1 cellular context compared by ENCODE assay signal in genomic region chr12:96399081-96399918, GRCh38.
TF ChIP-seq lines count a peak whose summit lies in the region.

No MANE protein-coding gene starts in this region.

TF ChIP-seq in K562, 482 proteins besides CTCF, POLR2A, EP300 and RAD21 (continued from another document and continues in another):
- no peak for TF ChIP-seq PATZ1 (CRISPR knock-in tag; IDR thresholded peaks at IDR 0.05; ENCODE audit: borderline replicate concordance)
- no peak for TF ChIP-seq KAT8 (IDR thresholded peaks at IDR 0.05; ENCODE audit: low read depth)
- TF ChIP-seq TAF1 (IDR thresholded peaks at IDR 0.05; ENCODE audit: control insufficient read depth, extremely low read depth, insufficient read depth, low read length, severe bottlenecking), result peak; percentile 65
- no peak for TF ChIP-seq RBM15 (IDR thresholded peaks at IDR 0.05; ENCODE audit: insufficient read depth, low read length)
- no peak for TF ChIP-seq ZNF740 (CRISPR knock-in tag; IDR thresholded peaks at IDR 0.05)
- peak in 1 of 2 experiments; percentile 34; a peak in 1 of 4 replicates for TF ChIP-seq ZNF740 (tag; IDR thresholded peaks at IDR 0.05)
- peak; percentile 37; the same call in 1 of the 2 replicates for TF ChIP-seq HES1 (IDR thresholded peaks at IDR 0.05; ENCODE audit: low read depth)
- no peak for TF ChIP-seq NFYB (IDR thresholded peaks at IDR 0.05; ENCODE audit: extremely low read depth, insufficient read length)
- TF ChIP-seq HNRNPK (IDR thresholded peaks at IDR 0.05; ENCODE audit: low read depth, low read length, poor library complexity, severe bottlenecking), result no peak
- no peak for TF ChIP-seq ZBTB49 (CRISPR knock-in tag; IDR thresholded peaks at IDR 0.05; ENCODE audit: borderline replicate concordance)
- no peak for TF ChIP-seq USF1 (CRISPR knock-in tag; IDR thresholded peaks at IDR 0.05)
- no peak for TF ChIP-seq RFX1 (IDR thresholded peaks at IDR 0.05)
- TF ChIP-seq ZSCAN32 (CRISPR knock-in tag; IDR thresholded peaks at IDR 0.05), result 0 out of 2 replicates have a peak, but pooled peaks have one; percentile 12
- no peak for TF ChIP-seq MBD1 (CRISPR knock-in tag; IDR thresholded peaks at IDR 0.05)
- TF ChIP-seq ZNF586 (CRISPR knock-in tag; conservative IDR thresholded peaks at IDR 0.05), result no peak
- TF ChIP-seq ZNF668 (CRISPR knock-in tag; IDR thresholded peaks at IDR 0.05), result no peak
- TF ChIP-seq CTBP1 (IDR thresholded peaks at IDR 0.05; ENCODE audit: borderline replicate concordance), result peak; percentile 36; the same call in 1 of the 2 replicates
- no peak for TF ChIP-seq HNRNPUL1 (IDR thresholded peaks at IDR 0.05; ENCODE audit: low read length)
- no peak for TF ChIP-seq NFIC (IDR thresholded peaks at IDR 0.05)
- TF ChIP-seq FUS (optimal IDR thresholded peaks at IDR 0.05; ENCODE audit: low read depth, low read length), result peak; percentile 68
- no peak for TF ChIP-seq KAT2B (IDR thresholded peaks at IDR 0.05; ENCODE audit: low read depth, low read length)
- peak in 1 of 2 experiments; percentile 53; a peak in 1 of 4 replicates for TF ChIP-seq ARNT (IDR thresholded peaks at IDR 0.05)
- no peak for TF ChIP-seq ZBTB43 (CRISPR knock-in tag; IDR thresholded peaks at IDR 0.05)
- no peak for TF ChIP-seq PHB (CRISPR knock-in tag; IDR thresholded peaks at IDR 0.05)
- TF ChIP-seq PCBP1 (IDR thresholded peaks at IDR 0.05; ENCODE audit: low read depth, low read length, poor library complexity, severe bottlenecking), result peak; percentile 27
- no peak for TF ChIP-seq HNRNPH1 (optimal IDR thresholded peaks at IDR 0.05; ENCODE audit: low read depth, low read length)
- TF ChIP-seq CREM (IDR thresholded peaks at IDR 0.05; ENCODE audit: low read depth), result peak; percentile 60; the same call in 1 of the 2 replicates
- TF ChIP-seq NRF1 (conservative IDR thresholded peaks at IDR 0.05 in 1 of 2, IDR thresholded peaks at IDR 0.05 in 1 of 2), result peak; percentile 71 to 75
- no peak for TF ChIP-seq RNF219 (CRISPR knock-in tag; IDR thresholded peaks at IDR 0.05)
- TF ChIP-seq HNRNPL (IDR thresholded peaks at IDR 0.05; ENCODE audit: low read depth, low read length), result no peak
- TF ChIP-seq ZSCAN29 (IDR thresholded peaks at IDR 0.05), result peak; percentile 22; the same call in 1 of the 2 replicates
- TF ChIP-seq HDAC6 (IDR thresholded peaks at IDR 0.05; ENCODE audit: low read depth, low read length), result no peak
- peak in 1 of 2 experiments; percentile 81; a peak in 2 of 4 replicates for TF ChIP-seq HDAC1 (IDR thresholded peaks at IDR 0.05)
- no peak for TF ChIP-seq POLR2B (IDR thresholded peaks at IDR 0.05; ENCODE audit: low read depth, partially characterized antibody)
- TF ChIP-seq RBM22 (IDR thresholded peaks at IDR 0.05; ENCODE audit: low read depth, low read length, poor library complexity, severe bottlenecking), result peak; percentile 64
- TF ChIP-seq SAFB (IDR thresholded peaks at IDR 0.05; ENCODE audit: borderline replicate concordance, low read depth, low read length), result peak; percentile 88
- TF ChIP-seq MYBL2 (IDR thresholded peaks at IDR 0.05; ENCODE audit: low read depth), result no peak
- TF ChIP-seq MYBL2 (CRISPR knock-in tag; IDR thresholded peaks at IDR 0.05; ENCODE audit: borderline replicate concordance), result no peak
- TF ChIP-seq ZNF707 (CRISPR knock-in tag; conservative IDR thresholded peaks at IDR 0.05), result no peak
- no peak for TF ChIP-seq MCM5 (IDR thresholded peaks at IDR 0.05; ENCODE audit: low read depth)
- TF ChIP-seq TARDBP (IDR thresholded peaks at IDR 0.05), result no peak
- TF ChIP-seq TBP (optimal IDR thresholded peaks at IDR 0.05; ENCODE audit: low read depth, low read length), result peak; percentile 22
- no peak for TF ChIP-seq HMBOX1 (IDR thresholded peaks at IDR 0.05)
- TF ChIP-seq ZFP91 (CRISPR knock-in tag; IDR thresholded peaks at IDR 0.05), result no peak
- no peak for TF ChIP-seq THRB (CRISPR knock-in tag; conservative IDR thresholded peaks at IDR 0.05)
- no peak for TF ChIP-seq ZNF79 (CRISPR knock-in tag; IDR thresholded peaks at IDR 0.05; ENCODE audit: low read depth)
- TF ChIP-seq ZNF507 (tag; conservative IDR thresholded peaks at IDR 0.05), result no peak
- TF ChIP-seq NFE2L1 (tag; IDR thresholded peaks at IDR 0.05; ENCODE audit: borderline replicate concordance, low read depth), result no peak
- TF ChIP-seq NR3C1 (CRISPR knock-in tag; IDR thresholded peaks at IDR 0.05), result no peak
- TF ChIP-seq FOXK2 (conservative IDR thresholded peaks at IDR 0.05 in 1 of 2, IDR thresholded peaks at IDR 0.05 in 1 of 2; ENCODE audit: low read depth in 2 of 2), result no peak
